ENCODE assay signal across 28 cellular contexts in the genomic region with DNA sequence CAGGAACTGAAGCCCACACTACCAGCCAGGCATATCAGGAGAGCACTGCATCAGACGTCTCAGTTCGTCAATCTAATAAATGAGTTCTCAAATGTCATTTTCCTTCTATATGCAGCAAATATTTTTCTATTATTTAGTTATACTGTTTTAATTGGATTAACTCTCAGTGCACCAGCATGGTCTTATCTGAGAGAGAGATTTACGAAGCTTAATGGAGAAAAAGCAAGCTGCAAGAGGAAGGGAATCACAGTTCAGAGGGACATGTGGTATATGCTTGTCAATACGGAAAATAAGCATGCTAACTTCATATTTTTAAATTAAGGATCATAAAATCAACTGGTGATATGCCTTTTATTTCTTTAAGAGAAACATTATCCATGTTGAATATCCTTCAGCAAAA.
"Had no signal": no experiment of that assay in that cellular context is flagged by ENCODE, and none has a peak within 500 bp of the region (broad histone marks: within the 10 kb centered on the region; RNA-seq: fewer than 3 reads in every experiment).

No MANE protein-coding gene starts in this region.

- ATAC-seq: activated CD8-positive, alpha-beta memory T cell treated with anti-CD3 and anti-CD28 coated beads, Interleukin-2, amount 10 ng/mL, durations not matched to agents 7 days and 5 days; activated naive CD8-positive, alpha-beta T cell treated with anti-CD3 and anti-CD28 coated beads, Interleukin-2, amount 50 U/mL, for 24 hours; K562; Panc1 had no signal

- DNase-seq: activated CD4-positive, alpha-beta memory T cell treated with anti-CD3 and anti-CD28 coated beads, Interleukin-2, amount 10 ng/mL, durations not matched to agents 7 days and 5 days; activated CD4-positive, alpha-beta T cell treated with anti-CD3 and anti-CD28 coated beads for 1 hour; activated CD4-positive, alpha-beta T cell treated with anti-CD3 and anti-CD28 coated beads for 48 hours; activated CD4-positive, CD25-positive, alpha-beta regulatory T cell; activated CD8-positive, alpha-beta memory T cell treated with anti-CD3 and anti-CD28 coated beads for 24 hours; activated CD8-positive, alpha-beta memory T cell treated with anti-CD3 and anti-CD28 coated beads, Interleukin-2, amount 10 ng/mL, durations not matched to agents 7 days and 5 days; activated CD8-positive, alpha-beta memory T cell treated with anti-CD3 and anti-CD28 coated beads, Interleukin-2, amount 50 U/mL, for 48 hours; activated effector memory CD4-positive, alpha-beta T cell treated with Interleukin-2 at 50 U/mL for 16 hours; activated naive CD4-positive, alpha-beta T cell treated with anti-CD3 and anti-CD28 coated beads, Interleukin-2, amount 10 ng/mL, durations not matched to agents 7 days and 5 days; activated naive CD8-positive, alpha-beta T cell treated with anti-CD3 and anti-CD28 coated beads, Interleukin-2, amount 50 U/mL, for 24 hours; activated T-cell treated with anti-CD3 and anti-CD28 coated beads, Interleukin-2, amount 50 U/mL, for 48 hours; anterior cingulate cortex; caudate nucleus; cerebellar nuclear complex; NCI-H1092 treated with DMSO at 0.1 percent for 48 hours; NCI-H146; NCI-H187; NCI-H2029 treated with DMSO at 0.1 percent for 48 hours; NCI-H226; NCI-H524 treated with DMSO at 0.1 percent for 48 hours; SHP77; SJCRH30; SW 1271; T-helper 1 cell; T-helper 2 cell; T-helper 9 cell had no signal
